11 cellular contexts compared by ENCODE assay signal in the genomic region with DNA sequence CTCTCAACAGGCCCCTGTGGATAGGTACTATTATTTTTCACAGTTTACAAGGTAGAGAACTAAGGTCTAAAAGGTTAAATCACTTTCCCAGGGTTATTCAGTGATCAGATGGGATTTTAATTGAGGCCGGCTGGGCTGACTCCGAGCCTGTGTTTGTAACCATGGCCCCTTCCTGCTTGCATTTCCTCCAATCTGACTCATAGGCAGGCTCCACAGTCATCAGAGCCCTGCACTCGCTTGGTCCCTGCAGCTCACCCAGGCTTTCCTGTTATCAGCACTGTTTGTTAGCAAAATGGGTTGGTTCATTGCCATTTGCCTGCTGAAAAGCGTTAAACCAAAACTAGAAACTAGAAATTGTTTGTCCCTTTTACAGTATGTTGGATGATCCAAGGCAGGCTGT. TPM values are rescaled to one million over a fixed set of nuclear protein-coding genes. Genes with fewer than 3 reads are reported as not detected.
DNase-seq lines count a peak whose midpoint lies in the region; ATAC-seq, FAIRE-seq and TF ChIP-seq lines count a peak whose summit lies in the region.
"Had no signal": no experiment of that assay in that cellular context is flagged by ENCODE, and none has a peak within 500 bp of the region (broad histone marks: within the 10 kb centered on the region; RNA-seq: fewer than 3 reads in every experiment).

No MANE protein-coding gene starts in this region.

- H3K4me3 ChIP-seq in gastrocnemius medialis (no peak overlapping the region), WERI-Rb-1 (ENCODE audit: low read depth, low read length) (no peak overlapping the region)
- H3K4me3 ChIP-seq: A549, breast epithelium had no signal

- no peaks in the 10 kb centered on the region for H3K9me3 ChIP-seq in gastrocnemius medialis
- H3K9me3 ChIP-seq in WERI-Rb-1 (ENCODE audit: severe bottlenecking) = no peaks in the 10 kb centered on the region
- H3K9me3 ChIP-seq: A549, breast epithelium had no signal

- TF ChIP-seq CTCF in gastrocnemius medialis (IDR thresholded peaks at IDR 0.05 in 4 of 5, conservative IDR thresholded peaks at IDR 0.05 in 1 of 5) (no peak), WERI-Rb-1 (IDR thresholded peaks at IDR 0.05; ENCODE audit: low read depth, low read length) (no peak)

- H3K27ac ChIP-seq in gastrocnemius medialis (peak overlapping the region; percentile 16 to 54 (median 38)), WERI-Rb-1 (no peak overlapping the region)
- H3K27ac ChIP-seq: A549 had no signal

- no peaks in the 10 kb centered on the region for H3K36me3 ChIP-seq in gastrocnemius medialis
- H3K36me3 ChIP-seq in WERI-Rb-1 = peaks cover 45% of the 10 kb centered on the region
- H3K36me3 ChIP-seq: breast epithelium had no signal

- DNase-seq in SIG-M5 treated with dmso at 0.1 percent for 504 hours (lab: John Stamatoyannopoulos, UW; ENCODE audit: unreplicated experiment) (peak; percentile 5), SIG-M5 (lab: John Stamatoyannopoulos, UW) (no peak), RCC 7860 (ENCODE audit: low spot score) (peak; percentile 33), fibroblast of peridontal ligament (ENCODE audit: extremely low read depth) (peak; percentile 46), gastrocnemius medialis (no peak), WERI-Rb-1 (no peak)
- DNase-seq: NCI-H1092 treated with DMSO at 0.1 percent for 48 hours had no signal

- TF ChIP-seq POLR2A in gastrocnemius medialis (IDR thresholded peaks at IDR 0.05) = no peak

- peak; percentile 37 to 49 for ATAC-seq in gastrocnemius medialis
- no peak for ATAC-seq in HG02571 (IDR thresholded peaks at IDR 0.05; ENCODE audit: unreplicated experiment)
- ATAC-seq in HG03280 (IDR thresholded peaks at IDR 0.05; ENCODE audit: unreplicated experiment) = no peak
- ATAC-seq: A549 had no signal

- H3K27me3 ChIP-seq in gastrocnemius medialis = no peaks in the 10 kb centered on the region
- H3K27me3 ChIP-seq in WERI-Rb-1 (ENCODE audit: insufficient read depth, low read depth, severe bottlenecking) = no peaks in the 10 kb centered on the region
- H3K27me3 ChIP-seq: breast epithelium had no signal

- in situ Hi-C loops in gastrocnemius medialis (cut with MboI; ENCODE audit: low sequenced_read_pairs in 4 of 4) = loop anchor here in 3 of 4 donors (5.0 to 25.0 kb wide), 3 partner anchors 194 to 517 kb away; a partner anchor contains a TSS

- H3K4me1 ChIP-seq in gastrocnemius medialis = peaks cover 6% of the 10 kb centered on the region in 2 donors
- H3K4me1 ChIP-seq: A549, breast epithelium had no signal

- intact Hi-C loops in gastrocnemius medialis (cut with DNase I; ENCODE audit: low total_unique reads) = loop anchor here (5.0 kb wide), 1 partner anchor 519 kb away; no protein-coding TSS in a partner anchor

- FAIRE-seq in RCC 7860 (lab: Jason Lieb, UNC) = no peak
- FAIRE-seq: A549 had no signal

RNA-seq across cellular contexts. Expression of a gene that starts 41.4 kb away (rescaled TPM):
- under 1 TPM in 1 of 4 donors, not detected in 3; 0.20 TPM for total RNA-seq in gastrocnemius medialis

RNA-seq across cellular contexts. Expression of a gene that starts 47.0 kb away (rescaled TPM):
- 10 to 100 TPM in 1 of 4 donors, 1 to 10 TPM in 3; 4.2 to 15.9 (median 6.0) TPM for total RNA-seq in gastrocnemius medialis

Comparison
In these comparisons a context has a peak if more than half of its experiments do, and no peak if none do; other contexts are left out.
1. DNase-seq: peak in SIG-M5 treated with dmso at 0.1 percent for 504 hours (single experiment), RCC 7860 (single experiment) and fibroblast of peridontal ligament (single experiment); none in SIG-M5 (single experiment), gastrocnemius medialis (0 of 2) and WERI-Rb-1 (single experiment).
2. ATAC-seq: peak in gastrocnemius medialis (2 of 2); none in HG02571 (single experiment) and HG03280 (single experiment).